7 cellular contexts compared by ENCODE assay signal in the genomic region with DNA sequence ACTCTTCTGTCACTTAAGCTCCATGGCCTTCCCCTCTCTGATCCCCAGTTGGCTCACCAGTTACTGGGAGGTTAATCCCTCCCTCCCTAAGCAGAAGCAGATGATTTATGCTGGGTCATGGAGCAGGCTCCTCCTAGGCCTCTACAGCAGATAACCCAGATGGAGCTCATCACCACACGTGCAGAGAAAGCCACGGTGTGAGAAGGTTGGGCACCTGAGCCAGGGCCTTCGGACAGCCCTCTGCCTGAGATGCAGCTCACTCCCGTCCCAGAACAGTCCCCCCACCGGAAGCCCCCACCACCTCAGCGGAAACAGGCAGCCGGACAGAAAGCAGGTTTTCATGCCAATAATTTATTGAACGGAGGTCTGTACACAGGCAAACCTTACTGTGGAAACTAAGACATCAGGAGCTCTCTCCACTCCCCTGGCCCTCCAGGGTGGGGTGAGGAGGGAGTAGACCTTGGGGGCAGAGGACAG. TPM values are rescaled to one million over a fixed set of nuclear protein-coding genes. Genes with fewer than 3 reads are reported as not detected.
A peak's percentile ranks its signal among the peaks of the same experiment; 100 is the strongest.
DNase-seq lines count a peak whose midpoint lies in the region; ATAC-seq lines count a peak whose summit lies in the region.
"Had no signal": no experiment of that assay in that cellular context is flagged by ENCODE, and none has a peak within 500 bp of the region (broad histone marks: within the 10 kb centered on the region; RNA-seq: fewer than 3 reads in every experiment).

No MANE protein-coding gene starts in this region.

- peaks cover 64 to 97% of the 10 kb centered on the region in 2 donors for H3K36me3 ChIP-seq in neuronal stem cell (replicated peaks in 1 of 2; ENCODE audit: control insufficient read depth in 2 of 2, insufficient read depth in 2 of 2, low read length in 2 of 2)

- no peak overlapping the region for H4K8ac ChIP-seq in neuronal stem cell (ENCODE audit: low read depth, low read length)

- no peak overlapping the region for H3K4me3 Mint-ChIP-seq in activated T-helper 17 cell treated with anti-CD3 and anti-CD28 coated beads, Interleukin-2, amount 50 U/mL, for 72 hours

- H3K4me3 ChIP-seq in neuronal stem cell (ENCODE audit: low read length in 2 of 2) = no peak overlapping the region
- H3K4me3 ChIP-seq: mucosa of descending colon had no signal

- H2BK12ac ChIP-seq in neuronal stem cell (ENCODE audit: low read length) = no peak overlapping the region

- H3K9me3 Mint-ChIP-seq in activated T-helper 17 cell treated with anti-CD3 and anti-CD28 coated beads, Interleukin-2, amount 50 U/mL, for 72 hours = no peaks in the 10 kb centered on the region

- H3K4ac ChIP-seq in neuronal stem cell (ENCODE audit: low read length) = no peak overlapping the region

- no peak overlapping the region for H3K4me2 ChIP-seq in neuronal stem cell (ENCODE audit: insufficient read depth, low read length, poor library complexity, severe bottlenecking)

- no peak overlapping the region for H2BK15ac ChIP-seq in neuronal stem cell (ENCODE audit: low read length)

- H2BK120ac ChIP-seq in neuronal stem cell (ENCODE audit: low read depth, low read length) = no peak overlapping the region

- DNase-seq in HUDEP-2 (lab: John Stamatoyannopoulos, UW; ENCODE audit: unreplicated experiment in 76 of 76) (peak in 64 of 76 experiments; percentile 24 to 81 (median 56)), neuronal stem cell (ENCODE audit: low spot score) (no peak)
- DNase-seq in stimulated activated naive CD4-positive, alpha-beta T cell treated with Interleukin-2 at 50 U/mL for 16 hours (lab: John Stamatoyannopoulos, UW) = no peak
- DNase-seq: KBM-7, mucosa of descending colon had no signal

- peaks cover 97% of the 10 kb centered on the region for H3K36me3 Mint-ChIP-seq in activated T-helper 17 cell treated with anti-CD3 and anti-CD28 coated beads, Interleukin-2, amount 50 U/mL, for 72 hours (ENCODE audit: low read depth)

- H4K91ac ChIP-seq in neuronal stem cell (ENCODE audit: low read depth, low read length, poor library complexity) = no peak overlapping the region

- H2AK5ac ChIP-seq in neuronal stem cell (ENCODE audit: low read depth, low read length) = no peak overlapping the region

- no peaks in the 10 kb centered on the region for H3K27me3 Mint-ChIP-seq in activated T-helper 17 cell treated with anti-CD3 and anti-CD28 coated beads, Interleukin-2, amount 50 U/mL, for 72 hours

- peak overlapping the region; percentile 74 for H3K27ac Mint-ChIP-seq in activated T-helper 17 cell treated with anti-CD3 and anti-CD28 coated beads, Interleukin-2, amount 50 U/mL, for 72 hours

- no peak overlapping the region for H3K14ac ChIP-seq in neuronal stem cell (ENCODE audit: low read length)

- no peak overlapping the region for H2AFZ ChIP-seq in neuronal stem cell (ENCODE audit: low read length)

- H3K27ac ChIP-seq in neuronal stem cell (replicated peaks; ENCODE audit: low read length) = no peak overlapping the region

- no peak overlapping the region for H3K9ac ChIP-seq in neuronal stem cell (ENCODE audit: low read depth, low read length, poor library complexity)

- H2BK5ac ChIP-seq in neuronal stem cell (ENCODE audit: low read length) = no peak overlapping the region

- H3K4me1 Mint-ChIP-seq in activated T-helper 17 cell treated with anti-CD3 and anti-CD28 coated beads, Interleukin-2, amount 50 U/mL, for 72 hours = peaks cover 9% of the 10 kb centered on the region

- peaks cover 3% of the 10 kb centered on the region for H3K79me1 ChIP-seq in neuronal stem cell (ENCODE audit: low read depth, low read length)

- no peak overlapping the region for H3K18ac ChIP-seq in neuronal stem cell (ENCODE audit: low read length)

- ATAC-seq in activated T-helper 17 cell treated with anti-CD3 and anti-CD28 coated beads, Interleukin-2, amount 50 U/mL, for 72 hours (replicated peaks) = no peak
- no peak for ATAC-seq in GM19324 (IDR thresholded peaks at IDR 0.05; ENCODE audit: low FRiP score, unreplicated experiment)
- ATAC-seq: mucosa of descending colon had no signal

- no CpG with 5 or more reads among the region's 8 CpGs for WGBS in neuronal stem cell (ENCODE audit: extremely low coverage in 2 of 2, insufficient read length in 2 of 2, insufficient replicate concordance in 1 of 2), 2 donors

- peaks cover 0 to 3% of the 10 kb centered on the region in 2 donors for H3K4me1 ChIP-seq in neuronal stem cell (ENCODE audit: control insufficient read depth in 2 of 2, insufficient read depth in 1 of 2, low read depth in 1 of 2, low read length in 2 of 2)

- H3K9me3 ChIP-seq in neuronal stem cell (replicated peaks in 1 of 2; ENCODE audit: control insufficient read depth in 2 of 2, insufficient read depth in 1 of 2, low read depth in 1 of 2, low read length in 2 of 2) = peaks cover 0 to 3% of the 10 kb centered on the region in 2 donors
- H3K9me3 ChIP-seq: mucosa of descending colon had no signal

- peak overlapping the region; percentile 73 for H3K23ac ChIP-seq in neuronal stem cell (ENCODE audit: low read depth, low read length, poor library complexity)

- no peaks in the 10 kb centered on the region for H3K27me3 ChIP-seq in neuronal stem cell (ENCODE audit: control insufficient read depth in 3 of 3, insufficient read depth in 3 of 3, low read depth in 1 of 3, low read length in 3 of 3)

RNA-seq across cellular contexts. Expression of gene ZNF526, which starts 9.8 kb away (rescaled TPM):
- 10 to 100 TPM; 17.2 to 18.0 TPM for total RNA-seq in activated T-helper 17 cell treated with anti-CD3 and anti-CD28 coated beads, Interleukin-2, amount 50 U/mL, for 72 hours
- 5.4 TPM for polyA plus RNA-seq in neuronal stem cell (2013, experiment 1 of 2)
- polyA plus RNA-seq in neuronal stem cell (2013, experiment 2 of 2) = 5.2 TPM

RNA-seq across cellular contexts. Expression of gene DEDD2, which starts 12.4 kb away (rescaled TPM):
- total RNA-seq in activated T-helper 17 cell treated with anti-CD3 and anti-CD28 coated beads, Interleukin-2, amount 50 U/mL, for 72 hours = 10 to 100 TPM; 37.4 to 45.7 TPM
- 29.2 TPM for polyA plus RNA-seq in neuronal stem cell (2013, experiment 1 of 2)
- 27.6 TPM for polyA plus RNA-seq in neuronal stem cell (2013, experiment 2 of 2)

RNA-seq across cellular contexts. Expression of gene GSK3A, which starts 12.5 kb away (rescaled TPM):
- total RNA-seq in activated T-helper 17 cell treated with anti-CD3 and anti-CD28 coated beads, Interleukin-2, amount 50 U/mL, for 72 hours = 10 to 100 TPM; 30.3 to 47.2 TPM
- 67.3 TPM for polyA plus RNA-seq in neuronal stem cell (2013, experiment 1 of 2)
- polyA plus RNA-seq in neuronal stem cell (2013, experiment 2 of 2) = 64.6 TPM

RNA-seq across cellular contexts. Expression of gene ERF, which starts 25.0 kb away (rescaled TPM):
- 10 to 100 TPM; 44.8 to 49.7 TPM for total RNA-seq in activated T-helper 17 cell treated with anti-CD3 and anti-CD28 coated beads, Interleukin-2, amount 50 U/mL, for 72 hours
- 77.7 TPM for polyA plus RNA-seq in neuronal stem cell (2013, experiment 1 of 2)
- 78.0 TPM for polyA plus RNA-seq in neuronal stem cell (2013, experiment 2 of 2)

RNA-seq across cellular contexts. Expression of gene CIC, which starts 39.2 kb away (rescaled TPM):
- 100 to 1,000 TPM in 1 of 2 donors, 10 to 100 TPM in 1; 85.4 to 165 TPM for total RNA-seq in activated T-helper 17 cell treated with anti-CD3 and anti-CD28 coated beads, Interleukin-2, amount 50 U/mL, for 72 hours
- polyA plus RNA-seq in neuronal stem cell (2013, experiment 1 of 2) = 38.5 TPM
- polyA plus RNA-seq in neuronal stem cell (2013, experiment 2 of 2) = 37.8 TPM

Comparison
In these comparisons a context has a peak if more than half of its experiments do, and no peak if none do; other contexts are left out.
1. DNase-seq: peak in HUDEP-2 (64 of 76); none in neuronal stem cell (single experiment) and stimulated activated naive CD4-positive, alpha-beta T cell treated with Interleukin-2 at 50 U/mL for 16 hours (single experiment).